ENCODE assay signal across 13 cellular contexts in genomic region chr6:42400031-42400760, GRCh38.
"Had no signal": no experiment of that assay in that cellular context is flagged by ENCODE, and none has a peak within 500 bp of the region (broad histone marks: within the 10 kb centered on the region; RNA-seq: fewer than 3 reads in every experiment).

No MANE protein-coding gene starts in this region.

- H3K4me3 Mint-ChIP-seq: activated B cell treated with CpG ODN at 0.5 μM for 24 hours, neural crest cell had no signal

- H3K27me3 Mint-ChIP-seq: activated B cell treated with CpG ODN at 0.5 μM for 24 hours had no signal

- H3K9me3 ChIP-seq: adrenal gland, left ventricle myocardium inferior, pancreas, spleen had no signal

- DNase-seq: activated B cell treated with CpG ODN at 0.5 μM for 24 hours; activated CD4-positive, alpha-beta T cell treated with anti-CD3 and anti-CD28 coated beads for 48 hours; activated naive CD4-positive, alpha-beta T cell treated with Interleukin-2 at 50 U/mL for 16 hours; adrenal gland; left ventricle myocardium inferior; mesenchymal stem cell; pancreas; spleen; stimulated activated CD4-positive, alpha-beta T cell treated with anti-CD3 and anti-CD28 coated beads, Interleukin-1b, Interleukin-23, amount 100 ng/mL, for 48 hours had no signal

- H3K27ac Mint-ChIP-seq: activated B cell treated with CpG ODN at 0.5 μM for 24 hours had no signal

- H3K4me3 ChIP-seq: adrenal gland, cardiac muscle cell, left ventricle myocardium inferior, pancreas, spleen had no signal

- ATAC-seq: esophagus mucosa, pancreas, sciatic nerve had no signal

- H3K9me3 Mint-ChIP-seq: activated B cell treated with CpG ODN at 0.5 μM for 24 hours, neural crest cell had no signal

- H3K27me3 ChIP-seq: adrenal gland, cardiac muscle cell, pancreas, spleen had no signal

- H3K4me1 ChIP-seq: pancreas had no signal

- H3K4me1 Mint-ChIP-seq: activated B cell treated with CpG ODN at 0.5 μM for 24 hours had no signal

- H3K36me3 ChIP-seq: adrenal gland, cardiac muscle cell, left ventricle myocardium inferior, pancreas, spleen had no signal

- H3K27ac ChIP-seq: adrenal gland, cardiac muscle cell, left ventricle myocardium inferior, pancreas, spleen had no signal
